Comparison of ENCODE assay signal across 19 cellular contexts in genomic region chr7:96701258-96701657, GRCh38. TPM values are rescaled to one million over a fixed set of nuclear protein-coding genes. Genes with fewer than 3 reads are reported as not detected.
DNase-seq lines count a peak whose midpoint lies in the region; ATAC-seq and TF ChIP-seq lines count a peak whose summit lies in the region.
"Had no signal": no experiment of that assay in that cellular context is flagged by ENCODE, and none has a peak within 500 bp of the region (broad histone marks: within the 10 kb centered on the region; RNA-seq: fewer than 3 reads in every experiment).

No MANE protein-coding gene starts in this region.

- peaks cover 22% of the 10 kb centered on the region for H3K4me1 ChIP-seq in CD8-positive, alpha-beta T cell (ENCODE audit: insufficient read depth, low read length)

- H3K9me3 Mint-ChIP-seq in central memory CD8-positive, alpha-beta T cell: no peaks in the 10 kb centered on the region
- no peaks in the 10 kb centered on the region for H3K9me3 Mint-ChIP-seq in CD8-positive, alpha-beta T cell
- H3K9me3 Mint-ChIP-seq in stimulated activated naive B cell treated with anti-CD40 and anti-IgM and Interleukin-4, amounts not matched to agents 10 μg/mL and 1 μg/mL and 100 μg/mL, for 72 hours: peaks cover 0 to 2% of the 10 kb centered on the region in 2 donors
- H3K9me3 Mint-ChIP-seq: CD4-positive, alpha-beta memory T cell had no signal

- CTCF ChIA-PET in CD8-positive, alpha-beta T cell (lab: Charles Lee): no interaction called here

- H3K4me1 Mint-ChIP-seq in central memory CD8-positive, alpha-beta T cell: peaks cover 64% of the 10 kb centered on the region
- H3K4me1 Mint-ChIP-seq in CD8-positive, alpha-beta T cell (ENCODE audit: low read depth): peaks cover 86% of the 10 kb centered on the region
- peaks cover 22 to 59% of the 10 kb centered on the region in 2 donors for H3K4me1 Mint-ChIP-seq in stimulated activated naive B cell treated with anti-CD40 and anti-IgM and Interleukin-4, amounts not matched to agents 10 μg/mL and 1 μg/mL and 100 μg/mL, for 72 hours

- intact Hi-C loops in CD8-positive, alpha-beta T cell (cut with DNase I, micrococcal nuclease): loop anchor here in 1 of 2 experiments (5.0 kb wide), 1 partner anchor 416 kb away; the partner anchor contains the start of gene SDHAF3

- H3K4me3 ChIP-seq in CD8-positive, alpha-beta T cell (ENCODE audit: low read depth, low read length): no peak overlapping the region

- H3K4me3 Mint-ChIP-seq in central memory CD8-positive, alpha-beta T cell: no peak overlapping the region
- H3K4me3 Mint-ChIP-seq in CD8-positive, alpha-beta T cell: no peak overlapping the region
- H3K4me3 Mint-ChIP-seq in stimulated activated naive B cell treated with anti-CD40 and anti-IgM and Interleukin-4, amounts not matched to agents 10 μg/mL and 1 μg/mL and 100 μg/mL, for 72 hours: no peak overlapping the region

- H3K27ac Mint-ChIP-seq in central memory CD8-positive, alpha-beta T cell (ENCODE audit: low read depth): peak overlapping the region; percentile 70
- no peak overlapping the region for H3K27ac Mint-ChIP-seq in CD8-positive, alpha-beta T cell
- H3K27ac Mint-ChIP-seq in stimulated activated naive B cell treated with anti-CD40 and anti-IgM and Interleukin-4, amounts not matched to agents 10 μg/mL and 1 μg/mL and 100 μg/mL, for 72 hours: no peak overlapping the region

- no peaks in the 10 kb centered on the region for H3K36me3 ChIP-seq in CD8-positive, alpha-beta T cell (ENCODE audit: insufficient read depth, low read length)

- ATAC-seq in central memory CD8-positive, alpha-beta T cell (replicated peaks; ENCODE audit: extremely low read depth, poor library complexity, severe bottlenecking): no peak
- no peak for ATAC-seq in CD8-positive, alpha-beta T cell
- no peak for ATAC-seq in stimulated activated naive B cell treated with anti-CD40 and anti-IgM and Interleukin-4, amounts not matched to agents 10 μg/mL and 1 μg/mL and 100 μg/mL, for 72 hours (replicated peaks)
- ATAC-seq: SK-N-SH treated with all-trans-retinoic acid at 6 μM for 48 hours had no signal

- no peak for TF ChIP-seq CTCF in CD8-positive, alpha-beta T cell (IDR thresholded peaks at IDR 0.05)

- no peaks in the 10 kb centered on the region for H3K27me3 Mint-ChIP-seq in central memory CD8-positive, alpha-beta T cell
- no peaks in the 10 kb centered on the region for H3K27me3 Mint-ChIP-seq in CD8-positive, alpha-beta T cell (ENCODE audit: low read depth)
- no peaks in the 10 kb centered on the region for H3K27me3 Mint-ChIP-seq in stimulated activated naive B cell treated with anti-CD40 and anti-IgM and Interleukin-4, amounts not matched to agents 10 μg/mL and 1 μg/mL and 100 μg/mL, for 72 hours
- H3K27me3 Mint-ChIP-seq: CD4-positive, alpha-beta memory T cell had no signal

- no peaks in the 10 kb centered on the region for H3K27me3 ChIP-seq in CD8-positive, alpha-beta T cell (ENCODE audit: insufficient read depth, low read length)

- no peak overlapping the region for H3K27ac ChIP-seq in CD8-positive, alpha-beta T cell (ENCODE audit: low read depth, low read length)
- H3K27ac ChIP-seq: 22Rv1, HL-60 had no signal

- POLR2A ChIA-PET in CD8-positive, alpha-beta T cell (lab: Charles Lee): no interaction called here

- DNase-seq in DMS53 (lab: John Stamatoyannopoulos, UW) (peak; percentile 11), DMS53 treated with DMSO at 0.1 percent for 48 hours (lab: John Stamatoyannopoulos, UW; ENCODE audit: unreplicated experiment) (no peak), NCI-H69 (lab: John Stamatoyannopoulos, UW) (peak; percentile 76), pons (ENCODE audit: low spot score) (peak; percentile 25)
- no peak for DNase-seq in central memory CD8-positive, alpha-beta T cell (ENCODE audit: low spot score in 2 of 2)
- DNase-seq in stimulated activated CD8-positive, alpha-beta memory T cell treated with anti-CD3 and anti-CD28 coated beads, Interleukin-4, amount 100 ng/mL, for 48 hours: no peak
- DNase-seq in CD8-positive, alpha-beta T cell: no peak
- DNase-seq in stimulated activated naive B cell treated with anti-CD40 and anti-IgM and Interleukin-4, amounts not matched to agents 10 μg/mL and 1 μg/mL and 100 μg/mL, for 72 hours: no peak
- DNase-seq: CD4-positive, alpha-beta memory T cell; GDM1; HCEC 1CT; NCI-H1417 treated with DMSO at 0.1 percent for 48 hours; NCI-H1930; NCI-H2171; NCI-H446; SHP77 had no signal

- H3K36me3 Mint-ChIP-seq in central memory CD8-positive, alpha-beta T cell (ENCODE audit: insufficient read depth): peaks cover 1% of the 10 kb centered on the region
- peaks cover 43% of the 10 kb centered on the region for H3K36me3 Mint-ChIP-seq in CD8-positive, alpha-beta T cell
- H3K36me3 Mint-ChIP-seq in stimulated activated naive B cell treated with anti-CD40 and anti-IgM and Interleukin-4, amounts not matched to agents 10 μg/mL and 1 μg/mL and 100 μg/mL, for 72 hours: peaks cover 8 to 34% of the 10 kb centered on the region in 2 donors

- H3K9me3 ChIP-seq in CD8-positive, alpha-beta T cell (ENCODE audit: low read length): no peaks in the 10 kb centered on the region

RNA-seq across cellular contexts. Expression of gene SEM1, which starts 8.4 kb away (rescaled TPM):
- 10 to 100 TPM; 14.7 to 15.6 TPM for total RNA-seq in CD8-positive, alpha-beta T cell

Comparison
In these comparisons a context has a peak if more than half of its experiments do, and no peak if none do; other contexts are left out.
1. DNase-seq: peak in DMS53 (single experiment), NCI-H69 (single experiment) and pons (single experiment); none in DMS53 treated with DMSO at 0.1 percent for 48 hours (single experiment), central memory CD8-positive, alpha-beta T cell (0 of 2), stimulated activated CD8-positive, alpha-beta memory T cell treated with anti-CD3 and anti-CD28 coated beads, Interleukin-4, amount 100 ng/mL, for 48 hours (single experiment), CD8-positive, alpha-beta T cell (0 of 7) and stimulated activated naive B cell treated with anti-CD40 and anti-IgM and Interleukin-4, amounts not matched to agents 10 μg/mL and 1 μg/mL and 100 μg/mL, for 72 hours (single experiment).